Comparison of ENCODE assay signal across 30 cellular contexts in genomic region chr7:88669913-88670312, GRCh38.
DNase-seq lines count a peak whose midpoint lies in the region; ATAC-seq, FAIRE-seq and TF ChIP-seq lines count a peak whose summit lies in the region.
"Had no signal": no experiment of that assay in that cellular context is flagged by ENCODE, and none has a peak within 500 bp of the region (broad histone marks: within the 10 kb centered on the region; RNA-seq: fewer than 3 reads in every experiment).

No MANE protein-coding gene starts in this region.

- FAIRE-seq in GM12892 (lab: Jason Lieb, UNC) = no peak
- FAIRE-seq: GM12891 had no signal

- ATAC-seq in GM18520 (IDR thresholded peaks at IDR 0.05; ENCODE audit: unreplicated experiment) (peak; percentile 68), GM21786 (IDR thresholded peaks at IDR 0.05; ENCODE audit: unreplicated experiment) (peak; percentile 49), HG03565 (IDR thresholded peaks at IDR 0.05; ENCODE audit: unreplicated experiment) (peak; percentile 29)
- ATAC-seq: lower lobe of right lung; naive thymus-derived CD8-positive, alpha-beta T cell had no signal

- no peak overlapping the region for H3K27ac Mint-ChIP-seq in mesothelial cell of epicardium
- H3K27ac Mint-ChIP-seq: activated CD4-positive, alpha-beta memory T cell treated with anti-CD3 and anti-CD28 coated beads for 36 hours; activated naive CD4-positive, alpha-beta T cell treated with anti-CD3 and anti-CD28 coated beads, Interleukin-2, amount 10 ng/mL, durations not matched to agents 7 days and 5 days; naive thymus-derived CD8-positive, alpha-beta T cell had no signal

- 84% methylated on average over 3 of the region's 3 CpGs for WGBS in esophagus muscularis mucosa

- no peak overlapping the region for H3K4me3 Mint-ChIP-seq in mesothelial cell of epicardium
- H3K4me3 Mint-ChIP-seq: activated CD4-positive, alpha-beta memory T cell treated with anti-CD3 and anti-CD28 coated beads for 36 hours; activated naive CD4-positive, alpha-beta T cell treated with anti-CD3 and anti-CD28 coated beads, Interleukin-2, amount 10 ng/mL, durations not matched to agents 7 days and 5 days; naive thymus-derived CD8-positive, alpha-beta T cell had no signal

- no peaks in the 10 kb centered on the region for H3K36me3 ChIP-seq in esophagus muscularis mucosa
- H3K36me3 ChIP-seq: adrenal gland, BLaER1, lower lobe of right lung, Peyer's patch, prostate gland, tibial nerve had no signal

- no peaks in the 10 kb centered on the region for H3K9me3 Mint-ChIP-seq in mesothelial cell of epicardium
- H3K9me3 Mint-ChIP-seq: activated CD4-positive, alpha-beta memory T cell treated with anti-CD3 and anti-CD28 coated beads for 36 hours; activated naive CD4-positive, alpha-beta T cell treated with anti-CD3 and anti-CD28 coated beads, Interleukin-2, amount 10 ng/mL, durations not matched to agents 7 days and 5 days had no signal

- TF ChIP-seq CTCF in mesothelial cell of epicardium (IDR thresholded peaks at IDR 0.05; ENCODE audit: unreplicated experiment) (no peak), esophagus muscularis mucosa (IDR thresholded peaks at IDR 0.05) (no peak)

- TF ChIP-seq POLR2A in GM12892 (IDR thresholded peaks at IDR 0.05; ENCODE audit: low read depth, low read length) = no peak
- TF ChIP-seq POLR2A in esophagus muscularis mucosa (IDR thresholded peaks at IDR 0.05; ENCODE audit: low read depth) = no peak

- no peaks in the 10 kb centered on the region for H3K36me3 Mint-ChIP-seq in mesothelial cell of epicardium
- H3K36me3 Mint-ChIP-seq: activated CD4-positive, alpha-beta memory T cell treated with anti-CD3 and anti-CD28 coated beads for 36 hours; activated naive CD4-positive, alpha-beta T cell treated with anti-CD3 and anti-CD28 coated beads, Interleukin-2, amount 10 ng/mL, durations not matched to agents 7 days and 5 days; naive thymus-derived CD8-positive, alpha-beta T cell had no signal

- H3K4me1 Mint-ChIP-seq in mesothelial cell of epicardium = no peaks in the 10 kb centered on the region
- H3K4me1 Mint-ChIP-seq: activated naive CD4-positive, alpha-beta T cell treated with anti-CD3 and anti-CD28 coated beads, Interleukin-2, amount 10 ng/mL, durations not matched to agents 7 days and 5 days; naive thymus-derived CD8-positive, alpha-beta T cell had no signal

- intact Hi-C loops in esophagus muscularis mucosa (cut with DNase I) = no loop called here

- no peak for TF ChIP-seq EP300 in esophagus muscularis mucosa (IDR thresholded peaks at IDR 0.05)

- H3K4me1 ChIP-seq in esophagus muscularis mucosa = no peaks in the 10 kb centered on the region
- H3K4me1 ChIP-seq: adrenal gland, BLaER1, lower lobe of right lung, Peyer's patch, prostate gland, tibial nerve had no signal

- no peaks in the 10 kb centered on the region for H3K9me3 ChIP-seq in esophagus muscularis mucosa
- H3K9me3 ChIP-seq: adrenal gland, BLaER1, lower lobe of right lung, Peyer's patch, prostate gland, tibial nerve had no signal

- no peaks in the 10 kb centered on the region for H3K27me3 ChIP-seq in esophagus muscularis mucosa
- H3K27me3 ChIP-seq: adrenal gland, BLaER1, dorsolateral prefrontal cortex, Peyer's patch, tibial nerve had no signal

- no peaks in the 10 kb centered on the region for H3K27me3 Mint-ChIP-seq in mesothelial cell of epicardium (ENCODE audit: low read depth)
- H3K27me3 Mint-ChIP-seq: activated CD4-positive, alpha-beta memory T cell treated with anti-CD3 and anti-CD28 coated beads for 36 hours; activated naive CD4-positive, alpha-beta T cell treated with anti-CD3 and anti-CD28 coated beads, Interleukin-2, amount 10 ng/mL, durations not matched to agents 7 days and 5 days had no signal

- DNase-seq in mesothelial cell of epicardium (ENCODE audit: low spot score in 2 of 2, unreplicated experiment in 2 of 2) = no peak
- DNase-seq in activated T-cell treated with anti-CD3 and anti-CD28 coated beads, Interleukin-2, amount 50 U/mL, for 48 hours = no peak
- DNase-seq in GM12892 (ENCODE audit: insufficient read length) = no peak
- DNase-seq in esophagus muscularis mucosa (ENCODE audit: extremely low spot score) = no peak
- DNase-seq: activated CD4-positive, alpha-beta memory T cell treated with anti-CD3 and anti-CD28 coated beads for 36 hours; activated CD4-positive, CD25-positive, alpha-beta regulatory T cell treated with anti-CD3 and anti-CD28 coated beads, Interleukin-2, amount 50 U/mL, for 72 hours; activated CD8-positive, alpha-beta memory T cell treated with anti-CD3 and anti-CD28 coated beads, Interleukin-2, amount 50 U/mL, for 4 hours; activated naive CD4-positive, alpha-beta T cell treated with anti-CD3 and anti-CD28 coated beads, Interleukin-2, amount 10 ng/mL, durations not matched to agents 7 days and 5 days; adrenal gland; DMS 273 treated with DMSO at 0.1 percent for 48 hours; dorsolateral prefrontal cortex; hypothalamus; Karpas-422; lower lobe of right lung; naive thymus-derived CD8-positive, alpha-beta T cell; NCI-H1417 treated with DMSO at 0.1 percent for 48 hours; NCI-H2081; NCI-H345; NCI-H748 treated with DMSO at 0.1 percent for 48 hours; Peyer's patch; SHP77; stimulated activated CD4-positive, alpha-beta T cell treated with anti-CD3 and anti-CD28 coated beads, Interleukin-4, amount 100 ng/mL, for 1 hour; T-helper 2 cell had no signal

- no peak overlapping the region for H3K27ac ChIP-seq in esophagus muscularis mucosa (replicated peaks in 1 of 4)
- H3K27ac ChIP-seq: adrenal gland, BLaER1, dorsolateral prefrontal cortex, lower lobe of right lung, Peyer's patch, prostate gland, tibial nerve had no signal

- H3K4me3 ChIP-seq in esophagus muscularis mucosa = no peak overlapping the region
- H3K4me3 ChIP-seq: adrenal gland, BLaER1, dorsolateral prefrontal cortex, lower lobe of right lung, Peyer's patch, prostate gland, tibial nerve had no signal
